In genomic region chr22:21695432-21696085, GRCh38 we compare ENCODE assay signal across 14 cellular contexts.
"Had no signal": no experiment of that assay in that cellular context is flagged by ENCODE, and none has a peak within 500 bp of the region (broad histone marks: within the 10 kb centered on the region; RNA-seq: fewer than 3 reads in every experiment).

No MANE protein-coding gene starts in this region.

- H3K4me2 ChIP-seq: SK-N-SH, smooth muscle cell had no signal

- H3K27me3 ChIP-seq: right lobe of liver had no signal

- H3K4me3 Mint-ChIP-seq: natural killer cell treated with Interleukin-12 subunit alpha and Interleukin-12 subunit beta and Interleukin-15 and Interleukin-18, amount 100 ng/mL, for 72 hours; T-cell had no signal

- DNase-seq: activated CD4-positive, CD25-positive, alpha-beta regulatory T cell treated with anti-CD3 and anti-CD28 coated beads, Interleukin-2, amount 50 U/mL, for 72 hours; effector memory CD4-positive, alpha-beta T cell; head of caudate nucleus; psoas muscle; SHP77; SK-N-SH; T-cell; T1000 had no signal

- H3K9me3 ChIP-seq: psoas muscle, right lobe of liver, SK-N-SH, thoracic aorta had no signal

- H3K27me3 Mint-ChIP-seq: natural killer cell treated with Interleukin-12 subunit alpha and Interleukin-12 subunit beta and Interleukin-15 and Interleukin-18, amount 100 ng/mL, for 72 hours; T-cell had no signal

- ATAC-seq: left lobe of liver, psoas muscle, T-cell had no signal

- H3K9me3 Mint-ChIP-seq: natural killer cell treated with Interleukin-12 subunit alpha and Interleukin-12 subunit beta and Interleukin-15 and Interleukin-18, amount 100 ng/mL, for 72 hours; T-cell had no signal

- H3K9ac ChIP-seq: SK-N-SH had no signal

- H3K36me3 Mint-ChIP-seq: natural killer cell treated with Interleukin-12 subunit alpha and Interleukin-12 subunit beta and Interleukin-15 and Interleukin-18, amount 100 ng/mL, for 72 hours had no signal

- H3K4me1 ChIP-seq: right lobe of liver had no signal

- H3K27ac Mint-ChIP-seq: T-cell had no signal

- H3K4me3 ChIP-seq: psoas muscle, right lobe of liver, smooth muscle cell, thoracic aorta had no signal

- H3K27ac ChIP-seq: epithelial cell of prostate, psoas muscle, right lobe of liver had no signal
